Comparison of ENCODE assay signal across 32 cellular contexts in the genomic region with DNA sequence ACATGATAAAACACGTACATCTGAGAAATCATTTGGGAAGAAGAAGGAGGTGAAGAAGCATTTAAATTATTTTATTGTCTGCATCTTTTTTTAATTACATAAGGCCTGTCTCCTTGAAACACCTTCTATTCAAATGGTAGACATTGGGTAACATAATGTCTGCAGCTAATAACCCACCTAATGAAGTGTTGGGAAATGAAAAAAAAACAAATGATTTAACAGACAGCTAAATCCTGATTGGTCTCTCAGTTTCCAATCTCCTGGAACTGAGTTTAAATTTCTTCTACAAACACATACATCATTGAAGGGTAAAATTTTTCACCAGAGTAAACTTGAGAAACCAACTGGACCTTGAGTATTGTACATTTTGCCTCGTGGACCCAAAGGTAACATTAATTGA. TPM values are rescaled to one million over a fixed set of nuclear protein-coding genes. Genes with fewer than 3 reads are reported as not detected.
"Had no signal": no experiment of that assay in that cellular context is flagged by ENCODE, and none has a peak within 500 bp of the region (broad histone marks: within the 10 kb centered on the region; RNA-seq: fewer than 3 reads in every experiment).

A gene with protein sequence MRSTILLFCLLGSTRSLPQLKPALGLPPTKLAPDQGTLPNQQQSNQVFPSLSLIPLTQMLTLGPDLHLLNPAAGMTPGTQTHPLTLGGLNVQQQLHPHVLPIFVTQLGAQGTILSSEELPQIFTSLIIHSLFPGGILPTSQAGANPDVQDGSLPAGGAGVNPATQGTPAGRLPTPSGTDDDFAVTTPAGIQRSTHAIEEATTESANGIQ (plus strand): TSS at position 301 of the 400 bp plus-strand sequence. CDS start 209 bp downstream, outside the sequence.

- FAIRE-seq: endothelial cell of umbilical vein, islet of Langerhans, keratinocyte had no signal

- H3K27me3 ChIP-seq: esophagus squamous epithelium, gastrocnemius medialis, heart right ventricle, left lung had no signal

- ATAC-seq: esophagus mucosa; gastrocnemius medialis; heart right ventricle; left cardiac atrium; left ventricle myocardium superior; lower lobe of right lung; mucosa of descending colon; naive thymus-derived CD8-positive, alpha-beta T cell had no signal

- H3K27ac ChIP-seq: coronary artery, dorsolateral prefrontal cortex, esophagus squamous epithelium, gastrocnemius medialis, heart right ventricle, left lung, lower lobe of right lung had no signal

- DNase-seq: dermis blood vessel endothelial cell; dorsolateral prefrontal cortex; effector CD4-positive, alpha-beta T cell; effector memory CD4-positive, alpha-beta T cell; erythroblast; esophagus squamous epithelium; foreskin fibroblast; foreskin melanocyte; gastrocnemius medialis; glutamatergic neuron; head of caudate nucleus; heart right ventricle; hippocampal formation; left cardiac atrium; left lung; left ventricle myocardium superior; lower lobe of right lung; mesenchymal stem cell; mucosa of descending colon; naive B cell; naive thymus-derived CD8-positive, alpha-beta T cell had no signal

- H3K4me3 ChIP-seq: coronary artery, dorsolateral prefrontal cortex, esophagus squamous epithelium, gastrocnemius medialis, heart right ventricle, left lung, lower lobe of right lung, mucosa of descending colon had no signal

- H3K4me1 ChIP-seq: gastrocnemius medialis, heart right ventricle, left lung, lower lobe of right lung had no signal

- H3K36me3 ChIP-seq: esophagus squamous epithelium, gastrocnemius medialis, heart right ventricle, left lung, lower lobe of right lung had no signal

- H3K9me3 ChIP-seq: esophagus squamous epithelium, gastrocnemius medialis, heart right ventricle, left lung, lower lobe of right lung, mucosa of descending colon had no signal

RNA-seq across cellular contexts. Expression of the gene that starts here (rescaled TPM):
- total RNA-seq: dermis blood vessel endothelial cell; dorsolateral prefrontal cortex; endothelial cell of umbilical vein; esophagus mucosa; gastrocnemius medialis; glomerular endothelial cell; heart right ventricle; kidney epithelial cell; left cardiac atrium; left ventricle myocardium superior; lower lobe of right lung; lung microvascular endothelial cell; mesenteric fat pad; mesothelial cell of epicardium; mucosa of descending colon; myocyte; naive thymus-derived CD8-positive, alpha-beta T cell had no signal
- polyA plus RNA-seq: heart right ventricle; keratinocyte; naive thymus-derived CD8-positive, alpha-beta T cell had no signal
